17 cellular contexts compared by ENCODE assay signal in genomic region chr1:7826363-7826762, GRCh38. TPM values are rescaled to one million over a fixed set of nuclear protein-coding genes. Genes with fewer than 3 reads are reported as not detected.
DNase-seq lines count a peak whose midpoint lies in the region; ATAC-seq, FAIRE-seq and TF ChIP-seq lines count a peak whose summit lies in the region.
"Had no signal": no experiment of that assay in that cellular context is flagged by ENCODE, and none has a peak within 500 bp of the region (broad histone marks: within the 10 kb centered on the region; RNA-seq: fewer than 3 reads in every experiment).

No MANE protein-coding gene starts in this region.

- H3K4me1 Mint-ChIP-seq in activated naive CD4-positive, alpha-beta T cell treated with anti-CD3 and anti-CD28 coated beads for 36 hours (ENCODE audit: low read depth): no peaks in the 10 kb centered on the region
- H3K4me1 Mint-ChIP-seq in central memory CD8-positive, alpha-beta T cell: peaks cover 6% of the 10 kb centered on the region

- no peak for ATAC-seq in central memory CD8-positive, alpha-beta T cell (replicated peaks; ENCODE audit: extremely low read depth, poor library complexity, severe bottlenecking)
- ATAC-seq in GM18498 (IDR thresholded peaks at IDR 0.05; ENCODE audit: unreplicated experiment): no peak
- ATAC-seq: Right ventricle myocardium inferior had no signal

- no peak for DNase-seq in activated naive CD4-positive, alpha-beta T cell treated with anti-CD3 and anti-CD28 coated beads for 36 hours
- DNase-seq in activated naive CD4-positive, alpha-beta T cell (lab: John Stamatoyannopoulos, UW): no peak
- DNase-seq in NB4 (ENCODE audit: low read depth) (peak; percentile 52), spleen (no peak), esophagus muscularis mucosa (ENCODE audit: extremely low spot score) (no peak), GM19239 (ENCODE audit: insufficient read length, low spot score) (no peak)
- DNase-seq in central memory CD8-positive, alpha-beta T cell (ENCODE audit: low spot score in 2 of 2): no peak
- DNase-seq: heart right ventricle, NCI-H1694, NCI-H226 had no signal

- H3K36me3 ChIP-seq in spleen (peaks cover 0 to 45% (median 20%) of the 10 kb centered on the region in 6 donors), esophagus muscularis mucosa (peaks cover 42 to 94% (median 74%) of the 10 kb centered on the region in 4 donors)

- no peak overlapping the region for H3K27ac ChIP-seq in spleen
- peak overlapping the region in 1 of 4 donors; percentile 53 for H3K27ac ChIP-seq in esophagus muscularis mucosa (replicated peaks in 1 of 4)
- H3K27ac ChIP-seq: heart right ventricle, right atrium auricular region, suprapubic skin had no signal

- H3K9me3 Mint-ChIP-seq in activated naive CD4-positive, alpha-beta T cell treated with anti-CD3 and anti-CD28 coated beads for 36 hours: no peaks in the 10 kb centered on the region
- no peaks in the 10 kb centered on the region for H3K9me3 Mint-ChIP-seq in central memory CD8-positive, alpha-beta T cell

- H3K36me3 Mint-ChIP-seq in activated naive CD4-positive, alpha-beta T cell treated with anti-CD3 and anti-CD28 coated beads for 36 hours (ENCODE audit: low read depth): peaks cover 19% of the 10 kb centered on the region
- H3K36me3 Mint-ChIP-seq in central memory CD8-positive, alpha-beta T cell (ENCODE audit: insufficient read depth): peaks cover 10% of the 10 kb centered on the region

- TF ChIP-seq POLR2A in NB4 (IDR thresholded peaks at IDR 0.05; ENCODE audit: extremely low read depth, insufficient read length): no peak
- no peak for TF ChIP-seq POLR2A in spleen (IDR thresholded peaks at IDR 0.05)
- no peak for TF ChIP-seq POLR2A in esophagus muscularis mucosa (IDR thresholded peaks at IDR 0.05; ENCODE audit: low read depth)

- H3K9me3 ChIP-seq in spleen: no peaks in the 10 kb centered on the region
- no peaks in the 10 kb centered on the region for H3K9me3 ChIP-seq in esophagus muscularis mucosa
- H3K9me3 ChIP-seq: heart right ventricle, right atrium auricular region, suprapubic skin had no signal

- CTCF ChIA-PET in activated naive CD4-positive, alpha-beta T cell treated with anti-CD3 and anti-CD28 coated beads for 36 hours (lab: Charles Lee): interaction anchor here (2.1 kb wide), 1 partner anchor 78 kb away, joined by 4 read pairs; no protein-coding TSS in a partner anchor

- 78 to 90% (median 82%) methylated on average over 7 of the region's 7 CpGs for WGBS in spleen, 5 donors
- 84% methylated on average over 7 of the region's 7 CpGs for WGBS in esophagus muscularis mucosa

- H3K27ac Mint-ChIP-seq in activated naive CD4-positive, alpha-beta T cell treated with anti-CD3 and anti-CD28 coated beads for 36 hours: no peak overlapping the region
- H3K27ac Mint-ChIP-seq in central memory CD8-positive, alpha-beta T cell (ENCODE audit: low read depth): peak overlapping the region; percentile 97

- H3K27me3 ChIP-seq in spleen (replicated peaks in 1 of 7): no peaks in the 10 kb centered on the region
- H3K27me3 ChIP-seq in esophagus muscularis mucosa: no peaks in the 10 kb centered on the region
- H3K27me3 ChIP-seq: heart right ventricle, right atrium auricular region, suprapubic skin had no signal

- TF ChIP-seq CTCF in NB4 (IDR thresholded peaks at IDR 0.05; ENCODE audit: low read depth, low read length): no peak
- no peak for TF ChIP-seq CTCF in spleen (IDR thresholded peaks at IDR 0.05 in 8 of 11, conservative IDR thresholded peaks at IDR 0.05 in 3 of 11)
- TF ChIP-seq CTCF in esophagus muscularis mucosa (IDR thresholded peaks at IDR 0.05): no peak

- intact Hi-C loops in activated naive CD4-positive, alpha-beta T cell treated with anti-CD3 and anti-CD28 coated beads for 36 hours (cut with micrococcal nuclease): no loop called here
- intact Hi-C loops in spleen (cut with DNase I; ENCODE audit: low total_unique reads): no loop called here
- intact Hi-C loops in esophagus muscularis mucosa (cut with DNase I): no loop called here

- H3K4me3 ChIP-seq in NB4 (ENCODE audit: low read depth, low read length) (peak overlapping the region; percentile 86), spleen (peak overlapping the region in 5 of 8 donors; percentile 25 to 64 (median 41)), esophagus muscularis mucosa (peak overlapping the region in 1 of 4 donors; percentile 50)

- H3K4me3 Mint-ChIP-seq in activated naive CD4-positive, alpha-beta T cell treated with anti-CD3 and anti-CD28 coated beads for 36 hours: peak overlapping the region; percentile 86
- peak overlapping the region; percentile 90 for H3K4me3 Mint-ChIP-seq in central memory CD8-positive, alpha-beta T cell

- no peaks in the 10 kb centered on the region for H3K27me3 Mint-ChIP-seq in activated naive CD4-positive, alpha-beta T cell treated with anti-CD3 and anti-CD28 coated beads for 36 hours (ENCODE audit: low read depth)
- H3K27me3 Mint-ChIP-seq in central memory CD8-positive, alpha-beta T cell: no peaks in the 10 kb centered on the region

- peaks cover 0 to 19% (median 2%) of the 10 kb centered on the region in 6 donors for H3K4me1 ChIP-seq in spleen
- H3K4me1 ChIP-seq in esophagus muscularis mucosa: peaks cover 0 to 33% (median 27%) of the 10 kb centered on the region in 4 donors
- H3K4me1 ChIP-seq: right atrium auricular region, suprapubic skin had no signal

- TF ChIP-seq EP300 in esophagus muscularis mucosa (IDR thresholded peaks at IDR 0.05): no peak

- no peak for FAIRE-seq in GM19239 (lab: Jason Lieb, UNC)
- FAIRE-seq: keratinocyte had no signal

RNA-seq across cellular contexts. Expression of gene UTS2, which starts 26.5 kb away (rescaled TPM):
- not detected for total RNA-seq in activated naive CD4-positive, alpha-beta T cell treated with anti-CD3 and anti-CD28 coated beads for 36 hours
- 1 to 10 TPM in 1 of 7 donors, under 1 TPM in 3, not detected in 3; 0.63 to 3.9 (median 0.78) TPM for total RNA-seq in spleen
- 1 to 10 TPM in 1 of 3 donors, under 1 TPM in 2; 0.45 to 5.3 (median 0.71) TPM for polyA plus RNA-seq in spleen
- total RNA-seq in esophagus muscularis mucosa: not detected
- total RNA-seq: HT1080, mesenteric fat pad, right atrium auricular region, Right ventricle myocardium inferior, suprapubic skin had no signal
- polyA plus RNA-seq: heart right ventricle, keratinocyte had no signal

RNA-seq across cellular contexts. Expression of gene PER3, which starts 42.3 kb away (rescaled TPM):
- total RNA-seq in activated naive CD4-positive, alpha-beta T cell treated with anti-CD3 and anti-CD28 coated beads for 36 hours: 1 to 10 TPM; 2.9 to 3.1 TPM
- total RNA-seq in spleen (10 to 100 TPM in 5 of 7 donors, 1 to 10 TPM in 2; 7.7 to 17.5 (median 14.1) TPM), esophagus muscularis mucosa (10 to 100 TPM; 25.8 to 45.8 (median 42.6) TPM)
- 1 to 10 TPM; 1.7 to 3.5 (median 3.2) TPM for polyA plus RNA-seq in spleen

RNA-seq across cellular contexts. Expression of gene VAMP3, which starts 55.3 kb away (rescaled TPM):
- total RNA-seq in activated naive CD4-positive, alpha-beta T cell treated with anti-CD3 and anti-CD28 coated beads for 36 hours: 10 to 100 TPM; 16.7 to 19.4 TPM
- total RNA-seq in spleen: 100 to 1,000 TPM in 3 of 7 donors, 10 to 100 TPM in 4; 71.5 to 181 (median 90.6) TPM
- polyA plus RNA-seq in spleen: 10 to 100 TPM; 29.9 to 52.1 (median 31.1) TPM
- total RNA-seq in esophagus muscularis mucosa: 100 to 1,000 TPM in 2 of 4 donors, 10 to 100 TPM in 2; 90.3 to 114 (median 99.5) TPM
